In genomic region chr11:1867381-1867780, GRCh38 we compare ENCODE assay signal across 23 cellular contexts. TPM values are rescaled to one million over a fixed set of nuclear protein-coding genes. Genes with fewer than 3 reads are reported as not detected.
"Had no signal": no experiment of that assay in that cellular context is flagged by ENCODE, and none has a peak within 500 bp of the region (broad histone marks: within the 10 kb centered on the region; RNA-seq: fewer than 3 reads in every experiment).

No MANE protein-coding gene starts in this region.

- H3K4me3 ChIP-seq: coronary artery, tibial nerve had no signal

- ATAC-seq: activated CD8-positive, alpha-beta T cell treated with anti-CD3 and anti-CD28 coated beads for 36 hours; activated naive CD4-positive, alpha-beta T cell treated with anti-CD3 and anti-CD28 coated beads, Interleukin-2, amount 50 U/mL, for 72 hours; foreskin keratinocyte; natural killer cell; stimulated activated naive B cell treated with anti-CD40 and anti-IgM and Interleukin-4, amounts not matched to agents 10 μg/mL and 1 μg/mL and 100 μg/mL, for 72 hours had no signal

- H3K9me3 ChIP-seq: tibial nerve had no signal

- H3K36me3 ChIP-seq: tibial nerve had no signal

- H3K4me1 ChIP-seq: foreskin keratinocyte had no signal

- H3K27ac ChIP-seq: foreskin keratinocyte had no signal

- DNase-seq: activated B cell treated with CpG ODN at 0.5 μM for 24 hours; activated CD4-positive, alpha-beta T cell treated with anti-CD3 and anti-CD28 coated beads for 48 hours; activated CD8-positive, alpha-beta T cell treated with anti-CD3 and anti-CD28 coated beads for 36 hours; activated effector memory CD4-positive, alpha-beta T cell treated with anti-CD3 and anti-CD28 coated beads, Interleukin-2, amount 50 U/mL, for 16 hours; activated T-cell treated with anti-CD3 and anti-CD28 coated beads, Interleukin-2, amount 50 U/mL, for 48 hours; amniotic stem cell; caudate nucleus; effector CD8-positive, alpha-beta T cell; foreskin keratinocyte; head of caudate nucleus; mammary epithelial cell; natural killer cell; occipital lobe; stimulated activated CD4-positive, alpha-beta T cell treated with anti-CD3 and anti-CD28 coated beads, Interleukin-2, amount 100 ng/mL, for 48 hours; stimulated activated naive B cell treated with anti-CD40 and anti-IgM and Interleukin-4, amounts not matched to agents 10 μg/mL and 1 μg/mL and 100 μg/mL, for 72 hours; substantia nigra had no signal

RNA-seq across cellular contexts. Expression of gene LSP1, which starts 14.5 kb away (rescaled TPM):
- total RNA-seq: endothelial cell of umbilical vein had no signal
- polyA plus RNA-seq: endothelial cell of umbilical vein, mammary epithelial cell had no signal

RNA-seq across cellular contexts. Expression of gene PRR33, which starts 24.3 kb away (rescaled TPM):
- total RNA-seq: endothelial cell of umbilical vein; foreskin keratinocyte; mammary epithelial cell; mucosa of gallbladder; occipital lobe; T-helper 2 cell treated with Interferon-gamma antibody and Interleukin-4, amounts not matched to agents 100 ng/mL and 5 ng/mL, for 36 hours; tibial nerve had no signal
- polyA plus RNA-seq: endothelial cell of umbilical vein, foreskin keratinocyte, mammary epithelial cell had no signal

RNA-seq across cellular contexts. Expression of gene TNNI2, which starts 28.6 kb away (rescaled TPM):
- total RNA-seq: activated naive CD4-positive, alpha-beta T cell treated with anti-CD3 and anti-CD28 coated beads, Interleukin-2, amount 50 U/mL, for 72 hours; endothelial cell of umbilical vein; tibial nerve had no signal
- polyA plus RNA-seq: endothelial cell of umbilical vein had no signal

RNA-seq across cellular contexts. Expression of gene SYT8, which starts 32.6 kb away (rescaled TPM):
- total RNA-seq: activated B cell treated with CpG ODN at 0.5 μM for 24 hours; activated CD8-positive, alpha-beta T cell treated with anti-CD3 and anti-CD28 coated beads for 36 hours; activated naive CD4-positive, alpha-beta T cell treated with anti-CD3 and anti-CD28 coated beads, Interleukin-2, amount 50 U/mL, for 72 hours; endothelial cell of umbilical vein; natural killer cell; occipital lobe; posterior vena cava; T-helper 2 cell treated with Interferon-gamma antibody and Interleukin-4, amounts not matched to agents 100 ng/mL and 5 ng/mL, for 36 hours had no signal
- polyA plus RNA-seq: endothelial cell of umbilical vein had no signal

RNA-seq across cellular contexts. Expression of gene TNNT3, which starts 52.1 kb away (rescaled TPM):
- total RNA-seq: endothelial cell of umbilical vein, foreskin keratinocyte, mammary epithelial cell had no signal
- polyA plus RNA-seq: endothelial cell of umbilical vein, foreskin keratinocyte, mammary epithelial cell had no signal
